16 cellular contexts compared by ENCODE assay signal in the genomic region with DNA sequence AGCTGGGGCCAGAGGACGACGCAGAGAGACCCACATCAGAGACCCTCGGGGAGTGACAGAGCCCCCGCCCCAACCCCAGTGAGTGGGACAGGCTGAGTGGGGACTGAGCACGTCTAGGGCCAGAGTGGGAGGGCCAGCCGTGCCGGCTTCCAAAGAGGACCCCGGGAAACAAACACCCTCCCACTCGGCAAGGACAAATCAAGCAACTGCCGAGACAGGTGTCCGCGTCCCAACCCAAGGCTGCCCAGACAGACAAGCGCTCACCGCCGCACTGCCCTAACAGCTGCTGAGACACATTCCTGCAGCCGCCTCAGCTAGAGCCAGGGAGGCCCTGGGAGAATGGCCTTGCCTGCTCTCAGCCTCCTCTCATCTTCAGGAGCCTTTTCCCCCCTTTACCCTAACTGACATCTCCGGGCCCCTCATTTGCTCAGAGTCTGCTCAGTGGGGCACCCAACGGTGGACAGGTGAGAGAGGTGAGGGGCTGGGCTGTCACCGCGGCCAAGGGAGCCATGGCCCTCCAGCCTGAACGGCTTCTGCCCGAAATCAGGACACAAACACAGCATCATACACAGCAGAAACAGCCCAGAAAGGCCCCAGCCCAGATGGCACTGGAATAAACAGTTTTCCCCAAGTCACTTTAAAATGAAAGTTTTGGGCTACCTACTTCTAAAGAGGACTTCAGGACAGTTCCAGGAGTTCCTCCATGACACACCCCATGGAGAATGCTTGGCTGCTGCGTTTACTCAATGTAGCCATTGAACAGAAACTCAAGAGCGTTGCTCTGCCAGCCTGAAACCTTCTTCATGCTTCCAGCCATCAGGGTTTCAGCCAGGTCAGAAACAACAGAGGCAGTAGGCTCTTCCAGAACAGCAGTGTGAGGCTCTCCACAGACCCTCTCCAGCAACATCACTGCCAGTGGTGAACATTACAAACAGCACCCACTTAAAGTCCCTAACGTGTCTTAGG. TPM values are rescaled to one million over a fixed set of nuclear protein-coding genes. Genes with fewer than 3 reads are reported as not detected.
A peak's percentile ranks its signal among the peaks of the same experiment; 100 is the strongest.
DNase-seq lines count a peak whose midpoint lies in the region; ATAC-seq and TF ChIP-seq lines count a peak whose summit lies in the region.
"Had no signal": no experiment of that assay in that cellular context is flagged by ENCODE, and none has a peak within 500 bp of the region (broad histone marks: within the 10 kb centered on the region; RNA-seq: fewer than 3 reads in every experiment).

No MANE protein-coding gene starts in this region.

- no peaks in the 10 kb centered on the region for H3K27me3 ChIP-seq in breast epithelium
- H3K27me3 ChIP-seq: heart left ventricle, ovary had no signal

- no peaks in the 10 kb centered on the region for H3K4me1 ChIP-seq in breast epithelium

- H3K9me3 ChIP-seq in breast epithelium = peaks cover 19 to 37% of the 10 kb centered on the region in 2 donors
- H3K9me3 ChIP-seq: ovary had no signal

- DNase-seq in breast epithelium (ENCODE audit: low spot score in 2 of 2) (peak; percentile 11 to 40), MCF 10A (ENCODE audit: unreplicated experiment) (no peak), endothelial cell (ENCODE audit: low spot score) (no peak), omental fat pad (ENCODE audit: low spot score) (peak; percentile 6), ureter (ENCODE audit: low spot score) (peak; percentile 38), SIG-M5 (lab: John Stamatoyannopoulos, UW) (no peak), T-helper 9 cell (no peak)
- DNase-seq: activated naive CD4-positive, alpha-beta T cell treated with anti-CD3 and anti-CD28 coated beads for 36 hours; midbrain; NCI-H774; stimulated activated naive CD8-positive, alpha-beta T cell treated with anti-CD3 and anti-CD28 coated beads, Interleukin-15, Interleukin-2, amounts not matched to agents 100 U/mL and 50 U/mL, for 24 hours had no signal

- no peak overlapping the region for H3K27ac ChIP-seq in breast epithelium
- H3K27ac ChIP-seq: heart left ventricle, ovary, VCaP had no signal

- POLR2A ChIA-PET in MCF 10A (lab: Yijun Ruan, JAX) = no interaction called here

- no peak overlapping the region for H3K4me3 ChIP-seq in breast epithelium
- H3K4me3 ChIP-seq: heart left ventricle, ovary had no signal

- no peak overlapping the region for H3K4me3 Mint-ChIP-seq in MCF 10A (ENCODE audit: unreplicated experiment)
- H3K4me3 Mint-ChIP-seq in endothelial cell (ENCODE audit: unreplicated experiment) = peak overlapping the region; percentile 14
- H3K4me3 Mint-ChIP-seq: activated naive CD4-positive, alpha-beta T cell treated with anti-CD3 and anti-CD28 coated beads for 36 hours; T-cell had no signal

- TF ChIP-seq POLR2A in breast epithelium (IDR thresholded peaks at IDR 0.05) = no peak

- no peak for ATAC-seq in omental fat pad (ENCODE audit: low FRiP score)
- no peak for ATAC-seq in HG02938 (IDR thresholded peaks at IDR 0.05; ENCODE audit: unreplicated experiment)
- ATAC-seq: stimulated activated naive CD8-positive, alpha-beta T cell treated with anti-CD3 and anti-CD28 coated beads, Interleukin-15, Interleukin-2, amounts not matched to agents 100 U/mL and 50 U/mL, for 24 hours; T-cell had no signal

- H3K4me1 Mint-ChIP-seq in MCF 10A (ENCODE audit: insufficient read depth, unreplicated experiment) = no peaks in the 10 kb centered on the region
- H3K4me1 Mint-ChIP-seq in endothelial cell (ENCODE audit: unreplicated experiment) = no peaks in the 10 kb centered on the region

- H3K36me3 ChIP-seq in breast epithelium = no peaks in the 10 kb centered on the region
- H3K36me3 ChIP-seq: ovary had no signal

- H3K27ac Mint-ChIP-seq in MCF 10A (ENCODE audit: low read depth, unreplicated experiment) (no peak overlapping the region), endothelial cell (ENCODE audit: unreplicated experiment) (no peak overlapping the region)
- H3K27ac Mint-ChIP-seq: activated naive CD4-positive, alpha-beta T cell treated with anti-CD3 and anti-CD28 coated beads for 36 hours; T-cell had no signal

- BruUV-seq in MCF 10A (replicated peaks; lab: Mats Ljungman, UMichigan) = no TSS peak

- intact Hi-C loops in breast epithelium (cut with DNase I; ENCODE audit: low total_unique reads) (no loop called here), MCF 10A (cut with micrococcal nuclease) (no loop called here)

- H3K9me3 Mint-ChIP-seq in MCF 10A (ENCODE audit: unreplicated experiment) (peaks cover 18% of the 10 kb centered on the region), endothelial cell (ENCODE audit: unreplicated experiment) (peaks cover 5% of the 10 kb centered on the region)

- CTCF ChIA-PET in MCF 10A (lab: Yijun Ruan, JAX) = interaction anchor here (0.6 to 2.2 kb wide), 3 partner anchors 12 to 83 kb away, joined by 3 to 7 read pairs (median 3); no protein-coding TSS in a partner anchor

- H3K27me3 Mint-ChIP-seq in MCF 10A (ENCODE audit: insufficient read depth, unreplicated experiment) = no peaks in the 10 kb centered on the region
- peaks cover 5% of the 10 kb centered on the region for H3K27me3 Mint-ChIP-seq in endothelial cell (ENCODE audit: unreplicated experiment)
- H3K27me3 Mint-ChIP-seq: T-cell had no signal

- peaks cover 32% of the 10 kb centered on the region for H3K36me3 Mint-ChIP-seq in MCF 10A (ENCODE audit: insufficient read depth, unreplicated experiment)
- H3K36me3 Mint-ChIP-seq in endothelial cell (ENCODE audit: low read depth, unreplicated experiment) = peaks cover 43% of the 10 kb centered on the region

- no peak for TF ChIP-seq CTCF in breast epithelium (IDR thresholded peaks at IDR 0.05)
- no peak for TF ChIP-seq CTCF in MCF 10A (IDR thresholded peaks at IDR 0.05; ENCODE audit: unreplicated experiment)
- no peak for TF ChIP-seq CTCF in endothelial cell (IDR thresholded peaks at IDR 0.05; ENCODE audit: unreplicated experiment)
- TF ChIP-seq CTCF in omental fat pad (IDR thresholded peaks at IDR 0.05) = no peak

RNA-seq across cellular contexts. Expression of a gene that starts 23.6 kb away (rescaled TPM):
- total RNA-seq in breast epithelium = 100 to 1,000 TPM in 1 of 3 donors, 10 to 100 TPM in 2; 45.2 to 141 (median 65.9) TPM
- 21.7 and 24.5 TPM in 2 replicates for total RNA-seq in MCF 10A (2022)
- 31.8 TPM for total RNA-seq in endothelial cell (ENCODE audit: unreplicated experiment)
- 100 to 1,000 TPM in 2 of 4 donors, 10 to 100 TPM in 2; 69.4 to 176 (median 103) TPM for total RNA-seq in omental fat pad
- 37.4 TPM for total RNA-seq in ureter

RNA-seq across cellular contexts. Expression of a gene that starts 36.6 kb away (rescaled TPM):
- total RNA-seq in breast epithelium = 10 to 100 TPM; 24.6 to 42.1 (median 38.3) TPM
- 46.6 and 49.4 TPM in 2 replicates for total RNA-seq in MCF 10A (2022)
- 0.87 TPM for total RNA-seq in endothelial cell (ENCODE audit: unreplicated experiment)
- total RNA-seq in omental fat pad = 10 to 100 TPM; 13.2 to 20.1 (median 17.3) TPM
- total RNA-seq in ureter = 29.5 TPM

Comparison
In these comparisons a context has a peak if more than half of its experiments do, and no peak if none do; other contexts are left out.
1. DNase-seq: peak in breast epithelium (2 of 2), omental fat pad (single experiment) and ureter (single experiment); none in MCF 10A (single experiment), endothelial cell (single experiment), SIG-M5 (single experiment) and T-helper 9 cell (single experiment).